Comparison of ENCODE assay signal across 9 cellular contexts in the genomic region with DNA sequence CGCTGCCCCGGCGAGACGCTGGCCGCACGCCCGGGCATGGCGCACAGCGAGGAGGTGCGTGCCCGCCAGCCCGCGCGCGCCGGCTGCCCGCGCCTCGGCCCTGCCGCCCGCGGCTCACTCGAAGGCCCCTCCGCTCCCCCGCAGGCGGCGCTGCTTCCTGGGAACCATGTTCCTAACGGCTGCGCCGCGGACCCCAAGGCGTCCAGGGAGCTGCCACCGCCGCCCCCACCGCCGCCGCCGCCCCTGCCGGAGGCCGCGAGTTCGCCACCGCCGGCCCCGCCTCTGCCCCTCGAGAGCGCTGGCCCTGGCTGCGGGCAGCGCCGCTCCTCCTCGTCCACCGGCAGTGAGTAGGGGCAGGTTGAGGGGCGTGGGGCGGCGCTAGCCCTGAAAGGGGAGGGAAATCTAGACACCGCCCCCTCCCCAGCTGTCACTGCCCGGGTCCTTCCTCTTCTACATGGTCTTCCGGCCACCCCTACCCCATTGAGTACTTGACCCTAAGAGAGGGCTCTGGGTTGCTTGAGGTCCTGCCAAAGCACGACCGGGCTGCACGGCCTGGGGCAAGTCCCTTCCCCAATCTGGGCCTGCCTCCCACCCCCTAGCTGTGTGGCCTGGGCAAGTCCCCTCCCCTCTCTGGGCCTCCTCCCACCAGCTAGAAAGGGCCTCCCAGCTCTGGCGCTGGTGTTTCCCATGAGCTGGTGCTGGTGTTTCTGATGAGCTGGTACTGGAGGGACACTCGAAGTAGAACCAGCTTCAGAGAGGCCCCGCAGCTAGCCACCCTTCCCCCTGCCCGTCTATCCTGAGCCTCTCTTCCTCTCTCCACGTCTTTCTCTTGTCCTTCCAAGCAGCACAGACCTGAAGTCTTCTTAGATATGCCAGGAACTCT. TPM values are rescaled to one million over a fixed set of nuclear protein-coding genes. Genes with fewer than 3 reads are reported as not detected.
DNase-seq lines count a peak whose midpoint lies in the region.
"Had no signal": no experiment of that assay in that cellular context is flagged by ENCODE, and none has a peak within 500 bp of the region (broad histone marks: within the 10 kb centered on the region; RNA-seq: fewer than 3 reads in every experiment).

No MANE protein-coding gene starts in this region.

- no peaks in the 10 kb centered on the region for H3K9me3 ChIP-seq in esophagus (ENCODE audit: control insufficient read depth in 2 of 2, insufficient read depth in 1 of 2, low read depth in 1 of 2, low read length in 1 of 2)
- H3K9me3 ChIP-seq: body of pancreas had no signal

- peak; percentile 43 for DNase-seq in NCI-H146 (lab: John Stamatoyannopoulos, UW)
- no peak for DNase-seq in NCI-H146 treated with DMSO at 0.1 percent for 48 hours (lab: John Stamatoyannopoulos, UW; ENCODE audit: unreplicated experiment)
- peak; percentile 31 for DNase-seq in NCI-H526 treated with DMSO at 0.1 percent for 48 hours (lab: John Stamatoyannopoulos, UW)
- peak; percentile 54 for DNase-seq in retina
- DNase-seq in NCI-H774 (lab: John Stamatoyannopoulos, UW), result no peak
- no peak for DNase-seq in COLO829 (ENCODE audit: low spot score)
- no peak for DNase-seq in putamen (ENCODE audit: low spot score)

- H3K27me3 ChIP-seq in esophagus (ENCODE audit: control insufficient read depth in 1 of 2, insufficient read depth in 2 of 2, low read length in 2 of 2), result peaks cover 0 to 9% of the 10 kb centered on the region in 2 donors

- peak overlapping the region; percentile 13 to 34 for H3K4me3 ChIP-seq in esophagus (ENCODE audit: low read depth in 1 of 2, low read length in 2 of 2)
- H3K4me3 ChIP-seq: body of pancreas had no signal

- peaks cover 0 to 6% of the 10 kb centered on the region in 2 donors for H3K36me3 ChIP-seq in esophagus (ENCODE audit: control insufficient read depth in 2 of 2, insufficient read depth in 2 of 2, low read length in 1 of 2)

- 7 to 24% methylated on average over 20 to 66 of the region's 66 CpGs for WGBS in esophagus, 2 donors

- peaks cover 6 to 14% of the 10 kb centered on the region in 2 donors for H3K4me1 ChIP-seq in esophagus (ENCODE audit: control insufficient read depth in 2 of 2, insufficient read depth in 2 of 2, low read length in 1 of 2)

- no peak overlapping the region for H3K27ac ChIP-seq in esophagus (ENCODE audit: low read depth in 2 of 2, low read length in 1 of 2)

RNA-seq across cellular contexts. Expression of a gene that starts 17.0 kb away (rescaled TPM):
- polyA plus RNA-seq in esophagus, result 10 to 100 TPM; 23.9 to 53.9 TPM

RNA-seq across cellular contexts. Expression of a gene that starts 24.4 kb away (rescaled TPM):
- 10 to 100 TPM; 21.6 to 46.5 TPM for polyA plus RNA-seq in esophagus

RNA-seq across cellular contexts. Expression of a gene that starts 29.3 kb away (rescaled TPM):
- 10 to 100 TPM; 34.2 to 34.3 TPM for polyA plus RNA-seq in esophagus

RNA-seq across cellular contexts. Expression of a gene that starts 42.5 kb away (rescaled TPM):
- 10 to 100 TPM; 18.5 to 28.0 TPM for polyA plus RNA-seq in esophagus

RNA-seq across cellular contexts. Expression of a gene that starts 55.4 kb away (rescaled TPM):
- polyA plus RNA-seq in esophagus, result 10 to 100 TPM; 12.3 to 39.7 TPM

Comparison
In these comparisons a context has a peak if more than half of its experiments do, and no peak if none do; other contexts are left out.
1. DNase-seq: peak in NCI-H146 (single experiment), NCI-H526 treated with DMSO at 0.1 percent for 48 hours (single experiment) and retina (single experiment); none in NCI-H146 treated with DMSO at 0.1 percent for 48 hours (single experiment), NCI-H774 (single experiment), COLO829 (single experiment) and putamen (single experiment).